In genomic region chr20:6007529-6008103, GRCh38 we compare ENCODE assay signal across 8 cellular contexts. TPM values are rescaled to one million over a fixed set of nuclear protein-coding genes. Genes with fewer than 3 reads are reported as not detected.
DNase-seq lines count a peak whose midpoint lies in the region; ATAC-seq and TF ChIP-seq lines count a peak whose summit lies in the region.

No MANE protein-coding gene starts in this region.

- peaks cover 55% of the 10 kb centered on the region for H3K79me2 ChIP-seq in GM23338 (replicated peaks; ENCODE audit: insufficient read depth)

- no peaks in the 10 kb centered on the region for H3K27me3 ChIP-seq in GM23338 (ENCODE audit: insufficient read depth)
- H3K27me3 ChIP-seq in skeletal muscle satellite cell (ENCODE audit: control insufficient read depth, insufficient read depth, low read length), result no peaks in the 10 kb centered on the region

- no peaks in the 10 kb centered on the region for H3K9me2 ChIP-seq in GM23338 (ENCODE audit: insufficient read depth)

- peaks cover 14% of the 10 kb centered on the region for H3K4me1 ChIP-seq in GM23338 (ENCODE audit: insufficient read depth)
- H3K4me1 ChIP-seq in skeletal muscle satellite cell (ENCODE audit: control insufficient read depth, insufficient read depth, low read length), result peaks cover 19% of the 10 kb centered on the region

- no peaks in the 10 kb centered on the region for H3K9me3 ChIP-seq in skeletal muscle satellite cell (replicated peaks; ENCODE audit: low read length)

- H3K4me1 Mint-ChIP-seq in GM23338 (peaks cover 12% of the 10 kb centered on the region; the same call in 2 of the 3 replicates), T-cell (peaks cover 44 to 47% (median 44%) of the 10 kb centered on the region in 3 donors)

- H3K36me3 Mint-ChIP-seq in GM23338 (ENCODE audit: low read depth) (peaks cover 27% of the 10 kb centered on the region), T-cell (peaks cover 25% of the 10 kb centered on the region)

- CTCF ChIA-PET in T-cell (lab: Charles Lee), result interaction anchor here in 1 of 2 donors (0.6 to 1.1 kb wide), 2 partner anchors 13 to 56 kb away, joined by 3 to 4 read pairs; no protein-coding TSS in a partner anchor

- POLR2A ChIA-PET in T-cell (lab: Charles Lee), result interaction anchor here (0.6 to 0.7 kb wide), 2 partner anchors 94 to 172 kb away, joined by 3 to 12 read pairs; no protein-coding TSS in a partner anchor

- H3K4me3 ChIP-seq in GM23338, result peak overlapping the region; percentile 97
- H3K4me3 ChIP-seq in foreskin fibroblast (ENCODE audit: low read depth in 1 of 2, low read length in 2 of 2), result peak overlapping the region; percentile 79 to 90
- H3K4me3 ChIP-seq in skeletal muscle satellite cell (ENCODE audit: low read length), result peak overlapping the region; percentile 98

- no peak overlapping the region for H2AFZ ChIP-seq in GM23338

- H3K27me3 Mint-ChIP-seq in GM23338 (ENCODE audit: insufficient read depth, low read depth, poor library complexity), result peaks cover 3% of the 10 kb centered on the region
- no peaks in the 10 kb centered on the region for H3K27me3 Mint-ChIP-seq in T-cell

- no peaks in the 10 kb centered on the region for H3F3A ChIP-seq in GM23338 (replicated peaks; ENCODE audit: low read depth)

- no peak overlapping the region for H3K27ac ChIP-seq in GM23338 (ENCODE audit: low read depth)

- ATAC-seq in GM23338 (no peak), T-cell (replicated peaks in 1 of 4) (no peak), GM18858 (IDR thresholded peaks at IDR 0.05; ENCODE audit: unreplicated experiment) (no peak), HG03457 (IDR thresholded peaks at IDR 0.05; ENCODE audit: unreplicated experiment) (no peak)

- peaks cover 28% of the 10 kb centered on the region for H4K20me1 ChIP-seq in GM23338 (replicated peaks; ENCODE audit: insufficient read depth)

- peaks cover 12% of the 10 kb centered on the region for H3K36me3 ChIP-seq in GM23338 (ENCODE audit: insufficient read depth)
- H3K36me3 ChIP-seq in skeletal muscle satellite cell (ENCODE audit: insufficient read depth, low read length), result peaks cover 25% of the 10 kb centered on the region

- no peak for TF ChIP-seq CTCF in GM23338 (conservative IDR thresholded peaks at IDR 0.05; ENCODE audit: low read depth in 2 of 2)
- no peak for TF ChIP-seq CTCF in foreskin fibroblast (IDR thresholded peaks at IDR 0.05; ENCODE audit: low read depth, low read length)

- H3K9me3 Mint-ChIP-seq in GM23338, result no peaks in the 10 kb centered on the region
- H3K9me3 Mint-ChIP-seq in T-cell, result no peaks in the 10 kb centered on the region

- H3K27ac Mint-ChIP-seq in GM23338 (no peak overlapping the region), T-cell (no peak overlapping the region)

- peak overlapping the region; percentile 94 for H3K9ac ChIP-seq in skeletal muscle satellite cell (ENCODE audit: low read depth, low read length)

- DNase-seq in GM23338 (ENCODE audit: low spot score) (no peak), T-cell (no peak), foreskin fibroblast (no peak), GF-D8 (lab: John Stamatoyannopoulos, UW) (no peak), NCI-H345 treated with DMSO at 0.1 percent for 48 hours (lab: John Stamatoyannopoulos, UW; ENCODE audit: unreplicated experiment) (no peak)

- H3K4me2 ChIP-seq in GM23338 (peak overlapping the region; percentile 96), skeletal muscle satellite cell (ENCODE audit: low read length) (peak overlapping the region; percentile 86)

- H3K4me3 Mint-ChIP-seq in GM23338 (peak overlapping the region; percentile 96), T-cell (peak overlapping the region; percentile 92 to 95 (median 95))

TF ChIP-seq in GM23338, 12 proteins besides CTCF, POLR2A, EP300 and RAD21 (continues in another document):
- no peak for TF ChIP-seq CREB1 (CRISPR knock-in tag; IDR thresholded peaks at IDR 0.05; ENCODE audit: low read depth)
- no peak for TF ChIP-seq ZNF114 (CRISPR knock-in tag; IDR thresholded peaks at IDR 0.05)
- TF ChIP-seq REST (IDR thresholded peaks at IDR 0.05; ENCODE audit: unreplicated experiment), result no peak
- no peak for TF ChIP-seq NANOG (IDR thresholded peaks at IDR 0.05; ENCODE audit: borderline replicate concordance)
- no peak for TF ChIP-seq EZH2 (IDR thresholded peaks at IDR 0.05; ENCODE audit: low read depth, unreplicated experiment)
- no peak for TF ChIP-seq ETS1 (IDR thresholded peaks at IDR 0.05)
- TF ChIP-seq STAT1 (IDR thresholded peaks at IDR 0.05; ENCODE audit: unreplicated experiment), result no peak
- TF ChIP-seq EZH2phosphoT487 (IDR thresholded peaks at IDR 0.05; ENCODE audit: unreplicated experiment), result no peak

RNA-seq across cellular contexts. Expression of gene CRLS1, which starts 1.7 kb away (rescaled TPM):
- total RNA-seq in GM23338 (2014; rRNA removed; shearing (Covaris generic)), result 48.1 and 65.8 TPM in 2 replicates
- 50.8 and 51.9 TPM in 2 replicates for polyA plus RNA-seq in GM23338 (2016; fragmentation: Nextera tagmentation; extraction: Ambion mirVana)
- 10 to 100 TPM; 16.6 to 24.2 (median 18.4) TPM for total RNA-seq in T-cell
- 47.8 and 59.1 TPM in 2 replicates for total RNA-seq in skeletal muscle satellite cell (2012; rRNA removed)

RNA-seq across cellular contexts. Expression of gene LRRN4, which starts 46.2 kb away (rescaled TPM):
- 0.70 and 2.2 TPM in 2 replicates for total RNA-seq in GM23338 (2014; rRNA removed; shearing (Covaris generic))
- polyA plus RNA-seq in GM23338 (2016; fragmentation: Nextera tagmentation; extraction: Ambion mirVana), result 0.21 and 0.63 TPM in 2 replicates
- under 1 TPM in 2 of 5 donors, not detected in 3; 0.09 TPM for total RNA-seq in T-cell
- not detected in 2 replicates for total RNA-seq in skeletal muscle satellite cell (2012; rRNA removed)

RNA-seq across cellular contexts. Expression of gene MCM8, which starts 57.2 kb away (rescaled TPM):
- 22.5 and 30.4 TPM in 2 replicates for total RNA-seq in GM23338 (2014; rRNA removed; shearing (Covaris generic))
- polyA plus RNA-seq in GM23338 (2016; fragmentation: Nextera tagmentation; extraction: Ambion mirVana), result 8.5 and 10.6 TPM in 2 replicates
- 1 to 10 TPM; 4.4 to 8.3 (median 7.3) TPM for total RNA-seq in T-cell
- total RNA-seq in skeletal muscle satellite cell (2012; rRNA removed), result 10.9 and 11.4 TPM in 2 replicates

RNA-seq across cellular contexts. Expression of gene TRMT6, which starts 57.3 kb away (rescaled TPM):
- 15.5 and 17.9 TPM in 2 replicates for total RNA-seq in GM23338 (2014; rRNA removed; shearing (Covaris generic))
- polyA plus RNA-seq in GM23338 (2016; fragmentation: Nextera tagmentation; extraction: Ambion mirVana), result 26.3 and 29.4 TPM in 2 replicates
- total RNA-seq in T-cell, result 10 to 100 TPM in 3 of 5 donors, 1 to 10 TPM in 2; 9.4 to 14.6 (median 13.6) TPM
- 17.9 and 23.6 TPM in 2 replicates for total RNA-seq in skeletal muscle satellite cell (2012; rRNA removed)
